ENCODE assay signal across 25 cellular contexts in genomic region chr17:66638707-66639479, GRCh38.
"Had no signal": no experiment of that assay in that cellular context is flagged by ENCODE, and none has a peak within 500 bp of the region (broad histone marks: within the 10 kb centered on the region; RNA-seq: fewer than 3 reads in every experiment).

No MANE protein-coding gene starts in this region.

- H3K27ac Mint-ChIP-seq: dendritic cell treated with granulocyte-macrophage colony-stimulating factor and Interleukin-4, amounts not matched to agents 40 ng/mL and 50 ng/mL, for 4 days; endodermal cell; immature natural killer cell; mesothelial cell of epicardium had no signal

- DNase-seq: activated CD4-positive, alpha-beta T cell treated with anti-CD3 and anti-CD28 coated beads for 4 hours; activated CD4-positive, alpha-beta T cell treated with anti-CD3 and anti-CD28 coated beads, Interleukin-2, amount 50 U/mL, for 48 hours; activated CD4-positive, CD25-positive, alpha-beta regulatory T cell; activated CD8-positive, alpha-beta memory T cell treated with anti-CD3 and anti-CD28 coated beads for 24 hours; activated naive CD4-positive, alpha-beta T cell; amygdala; endodermal cell; foreskin fibroblast; heart left ventricle; hypothalamus; immature natural killer cell; kidney; naive thymus-derived CD8-positive, alpha-beta T cell; nucleus accumbens; psoas muscle; stimulated activated naive CD4-positive, alpha-beta T cell treated with Interleukin-2 at 50 U/mL for 16 hours; substantia nigra; thyroid gland; upper lobe of left lung had no signal

- H2AFZ ChIP-seq: parathyroid adenoma had no signal

- H3K9ac ChIP-seq: parathyroid adenoma had no signal

- H3K36me3 ChIP-seq: breast epithelium, thyroid gland, upper lobe of left lung had no signal

- H3K4me3 ChIP-seq: breast epithelium, heart left ventricle, psoas muscle, thyroid gland, upper lobe of left lung had no signal

- H3K4me1 Mint-ChIP-seq: central memory CD8-positive, alpha-beta T cell; endodermal cell had no signal

- H3K4me1 ChIP-seq: breast epithelium, heart left ventricle, psoas muscle, thyroid gland, upper lobe of left lung had no signal

- H3K9me3 ChIP-seq: breast epithelium, heart left ventricle, psoas muscle, thyroid gland, upper lobe of left lung had no signal

- H3K36me3 Mint-ChIP-seq: mesothelial cell of epicardium had no signal

- H3K9me3 Mint-ChIP-seq: central memory CD8-positive, alpha-beta T cell; dendritic cell treated with granulocyte-macrophage colony-stimulating factor and Interleukin-4, amounts not matched to agents 40 ng/mL and 50 ng/mL, for 4 days; endodermal cell; immature natural killer cell; mesothelial cell of epicardium; neural crest cell had no signal

- H3K4me3 Mint-ChIP-seq: central memory CD8-positive, alpha-beta T cell; dendritic cell treated with granulocyte-macrophage colony-stimulating factor and Interleukin-4, amounts not matched to agents 40 ng/mL and 50 ng/mL, for 4 days; endodermal cell; immature natural killer cell; mesothelial cell of epicardium; naive thymus-derived CD8-positive, alpha-beta T cell; neural crest cell had no signal

- H3K27me3 Mint-ChIP-seq: central memory CD8-positive, alpha-beta T cell; dendritic cell treated with granulocyte-macrophage colony-stimulating factor and Interleukin-4, amounts not matched to agents 40 ng/mL and 50 ng/mL, for 4 days; naive thymus-derived CD8-positive, alpha-beta T cell had no signal

- H3K27me3 ChIP-seq: breast epithelium, heart left ventricle, thyroid gland, upper lobe of left lung had no signal

- H3K79me2 ChIP-seq: parathyroid adenoma had no signal

- H3K27ac ChIP-seq: breast epithelium, heart left ventricle, parathyroid adenoma, psoas muscle, thyroid gland, upper lobe of left lung had no signal
